ENCODE assay signal across 27 cellular contexts in genomic region chr15:60257760-60258159, GRCh38.
"Had no signal": no experiment of that assay in that cellular context is flagged by ENCODE, and none has a peak within 500 bp of the region (broad histone marks: within the 10 kb centered on the region; RNA-seq: fewer than 3 reads in every experiment).

No MANE protein-coding gene starts in this region.

- DNase-seq: hypothalamus; immature natural killer cell; kidney; left ventricle myocardium inferior; midbrain; mucosa of descending colon; naive thymus-derived CD4-positive, alpha-beta T cell; nucleus accumbens; pancreas; posterior cingulate gyrus; retina; right cardiac atrium; sigmoid colon; small intestine; spleen; stimulated activated CD4-positive, alpha-beta T cell treated with anti-CD3 and anti-CD28 coated beads, Interleukin-4, amount 100 ng/mL, for 24 hours; stimulated activated naive CD4-positive, alpha-beta T cell; tibial artery; upper lobe of right lung had no signal

- H3K4me3 ChIP-seq: left ventricle myocardium inferior, lung, mucosa of descending colon, pancreas, prostate gland, sigmoid colon, spleen, suprapubic skin, thoracic aorta, tibial artery, upper lobe of right lung had no signal

- H3K27ac Mint-ChIP-seq: immature natural killer cell; memory B cell; naive thymus-derived CD4-positive, alpha-beta T cell; natural killer cell treated with Interleukin-12 subunit alpha and Interleukin-12 subunit beta and Interleukin-15 and Interleukin-18, amount 100 ng/mL, for 72 hours; stimulated activated effector memory CD8-positive, alpha-beta T cell treated with anti-CD3 and anti-CD28 coated beads, Interleukin-12 subunit alpha, Interleukin-12 subunit beta, amount 100 ng/mL, for 72 hours; stimulated activated naive CD8-positive, alpha-beta T cell treated with anti-CD3 and anti-CD28 coated beads, Interleukin-15, Interleukin-2, amounts not matched to agents 100 ng/mL and 50 ng/mL, for 24 hours had no signal

- H3K27ac ChIP-seq: left ventricle myocardium inferior, pancreas, prostate gland, sigmoid colon, spleen, suprapubic skin, thoracic aorta, tibial artery, upper lobe of right lung had no signal

- H3K36me3 ChIP-seq: left ventricle myocardium inferior, pancreas, prostate gland, sigmoid colon, spleen, suprapubic skin, thoracic aorta, tibial artery, upper lobe of right lung had no signal

- H3K9me3 Mint-ChIP-seq: immature natural killer cell; memory B cell; natural killer cell treated with Interleukin-12 subunit alpha and Interleukin-12 subunit beta and Interleukin-15 and Interleukin-18, amount 100 ng/mL, for 72 hours; stimulated activated effector memory CD8-positive, alpha-beta T cell treated with anti-CD3 and anti-CD28 coated beads, Interleukin-12 subunit alpha, Interleukin-12 subunit beta, amount 100 ng/mL, for 72 hours; stimulated activated naive CD8-positive, alpha-beta T cell treated with anti-CD3 and anti-CD28 coated beads, Interleukin-15, Interleukin-2, amounts not matched to agents 100 ng/mL and 50 ng/mL, for 24 hours had no signal

- H3K9me3 ChIP-seq: left ventricle myocardium inferior, mucosa of descending colon, pancreas, prostate gland, sigmoid colon, spleen, suprapubic skin, thoracic aorta, tibial artery, upper lobe of right lung had no signal

- H3K27me3 Mint-ChIP-seq: memory B cell had no signal

- H3K27me3 ChIP-seq: sigmoid colon had no signal

- H3K4me1 ChIP-seq: left ventricle myocardium inferior, pancreas, prostate gland, sigmoid colon, spleen, tibial artery, upper lobe of right lung had no signal

- H3K36me3 Mint-ChIP-seq: immature natural killer cell; memory B cell; naive thymus-derived CD4-positive, alpha-beta T cell; natural killer cell treated with Interleukin-12 subunit alpha and Interleukin-12 subunit beta and Interleukin-15 and Interleukin-18, amount 100 ng/mL, for 72 hours; stimulated activated effector memory CD8-positive, alpha-beta T cell treated with anti-CD3 and anti-CD28 coated beads, Interleukin-12 subunit alpha, Interleukin-12 subunit beta, amount 100 ng/mL, for 72 hours had no signal

- H3K4me1 Mint-ChIP-seq: immature natural killer cell, memory B cell had no signal

- ATAC-seq: mucosa of descending colon; naive thymus-derived CD4-positive, alpha-beta T cell; natural killer cell treated with Interleukin-12 subunit alpha and Interleukin-12 subunit beta and Interleukin-15 and Interleukin-18, amount 100 ng/mL, for 72 hours; pancreas; right cardiac atrium; stimulated activated effector memory CD8-positive, alpha-beta T cell treated with anti-CD3 and anti-CD28 coated beads, Interleukin-12 subunit alpha, Interleukin-12 subunit beta, amount 100 ng/mL, for 72 hours; upper lobe of right lung had no signal

- H3K4me3 Mint-ChIP-seq: immature natural killer cell; memory B cell; naive thymus-derived CD4-positive, alpha-beta T cell; natural killer cell treated with Interleukin-12 subunit alpha and Interleukin-12 subunit beta and Interleukin-15 and Interleukin-18, amount 100 ng/mL, for 72 hours; stimulated activated effector memory CD8-positive, alpha-beta T cell treated with anti-CD3 and anti-CD28 coated beads, Interleukin-12 subunit alpha, Interleukin-12 subunit beta, amount 100 ng/mL, for 72 hours; stimulated activated naive CD8-positive, alpha-beta T cell treated with anti-CD3 and anti-CD28 coated beads, Interleukin-15, Interleukin-2, amounts not matched to agents 100 ng/mL and 50 ng/mL, for 24 hours had no signal
